Comparison of ENCODE assay signal across 8 cellular contexts in genomic region chr1:107750364-107750959, GRCh38.
DNase-seq lines count a peak whose midpoint lies in the region; ATAC-seq, FAIRE-seq and TF ChIP-seq lines count a peak whose summit lies in the region.

No MANE protein-coding gene starts in this region.

- H3K27me3 ChIP-seq in SJCRH30 (no peaks in the 10 kb centered on the region), endodermal cell (ENCODE audit: control insufficient read depth, insufficient read depth, low read length, poor library complexity, severe bottlenecking) (no peaks in the 10 kb centered on the region)

- H3K27ac ChIP-seq in SJCRH30 = no peak overlapping the region
- H3K27ac ChIP-seq in endodermal cell (ENCODE audit: low read depth, low read length) = no peak overlapping the region

- ATAC-seq in GM19035 (IDR thresholded peaks at IDR 0.05; ENCODE audit: unreplicated experiment) = no peak

- H3K4me1 ChIP-seq in SJCRH30 (no peaks in the 10 kb centered on the region), endodermal cell (ENCODE audit: control insufficient read depth, insufficient read depth, low read length) (peaks cover 3% of the 10 kb centered on the region)

- no peaks in the 10 kb centered on the region for H3K27me3 Mint-ChIP-seq in endodermal cell (ENCODE audit: insufficient read depth)

- H3K36me3 ChIP-seq in SJCRH30 (peaks cover 4% of the 10 kb centered on the region; the same call in 1 of the 2 replicates), endodermal cell (ENCODE audit: control insufficient read depth, insufficient read depth, low read length) (no peaks in the 10 kb centered on the region)

- H3K4me3 Mint-ChIP-seq in endodermal cell = no peak overlapping the region

- H3K4me3 ChIP-seq in AG09309 (ENCODE audit: control insufficient read depth, low read depth, low read length) (no peak overlapping the region), SJCRH30 (no peak overlapping the region), endodermal cell (ENCODE audit: low read length) (no peak overlapping the region)

- H3K9me3 Mint-ChIP-seq in endodermal cell = no peaks in the 10 kb centered on the region

- DNase-seq in AG09309 (ENCODE audit: low read depth) = peak; percentile 52
- peak; percentile 27 for DNase-seq in GM10266 (ENCODE audit: extremely low spot score)
- peak; percentile 73 for DNase-seq in NCI-H1105 (lab: John Stamatoyannopoulos, UW)
- DNase-seq in SJCRH30 = peak; percentile 57 to 83
- peak; percentile 89 for DNase-seq in endodermal cell
- peak; percentile 71 for DNase-seq in midbrain (lab: John Stamatoyannopoulos, UW)
- DNase-seq in urothelium cell line (ENCODE audit: low spot score) = peak; percentile 27

- H3K27ac Mint-ChIP-seq in endodermal cell = no peak overlapping the region

- H3K9ac ChIP-seq in endodermal cell (ENCODE audit: extremely low read depth, low read length, poor library complexity, severe bottlenecking) = no peak overlapping the region

- no peak for FAIRE-seq in urothelium cell line (lab: Jason Lieb, UNC)

- TF ChIP-seq CTCF in AG09309 (IDR thresholded peaks at IDR 0.05; ENCODE audit: control insufficient read depth, insufficient read depth, low read depth, low read length, missing control alignments) (peak; percentile 79), GM10266 (IDR thresholded peaks at IDR 0.05; ENCODE audit: control insufficient read depth, insufficient read depth, low read depth, missing control alignments) (peak; percentile 54), endodermal cell (conservative IDR thresholded peaks at IDR 0.05) (peak; percentile 94)

- H3K36me3 Mint-ChIP-seq in endodermal cell (ENCODE audit: low read depth) = peaks cover 7% of the 10 kb centered on the region

- H3K4me1 Mint-ChIP-seq in endodermal cell = peaks cover 19% of the 10 kb centered on the region

- WGBS in endodermal cell (ENCODE audit: insufficient coverage in 1 of 2, insufficient read length in 1 of 2), 2 experiments = 11 to 14% methylated on average over 2 to 4 of the region's 6 CpGs

- no peaks in the 10 kb centered on the region for H3K9me3 ChIP-seq in SJCRH30 (replicated peaks)
- H3K9me3 ChIP-seq in endodermal cell (ENCODE audit: control insufficient read depth, low read length) = no peaks in the 10 kb centered on the region

Comparison
In these comparisons a context has a peak if more than half of its experiments do, and no peak if none do; other contexts are left out.
1. DNase-seq: peak in every context shown above with its lines; median percentile 89 in endodermal cell; 73 in NCI-H1105; 71 in midbrain; 70 in SJCRH30; 52 in AG09309; 27 in GM10266; 27 in urothelium cell line.